Comparison of ENCODE assay signal across 8 cellular contexts in the genomic region with DNA sequence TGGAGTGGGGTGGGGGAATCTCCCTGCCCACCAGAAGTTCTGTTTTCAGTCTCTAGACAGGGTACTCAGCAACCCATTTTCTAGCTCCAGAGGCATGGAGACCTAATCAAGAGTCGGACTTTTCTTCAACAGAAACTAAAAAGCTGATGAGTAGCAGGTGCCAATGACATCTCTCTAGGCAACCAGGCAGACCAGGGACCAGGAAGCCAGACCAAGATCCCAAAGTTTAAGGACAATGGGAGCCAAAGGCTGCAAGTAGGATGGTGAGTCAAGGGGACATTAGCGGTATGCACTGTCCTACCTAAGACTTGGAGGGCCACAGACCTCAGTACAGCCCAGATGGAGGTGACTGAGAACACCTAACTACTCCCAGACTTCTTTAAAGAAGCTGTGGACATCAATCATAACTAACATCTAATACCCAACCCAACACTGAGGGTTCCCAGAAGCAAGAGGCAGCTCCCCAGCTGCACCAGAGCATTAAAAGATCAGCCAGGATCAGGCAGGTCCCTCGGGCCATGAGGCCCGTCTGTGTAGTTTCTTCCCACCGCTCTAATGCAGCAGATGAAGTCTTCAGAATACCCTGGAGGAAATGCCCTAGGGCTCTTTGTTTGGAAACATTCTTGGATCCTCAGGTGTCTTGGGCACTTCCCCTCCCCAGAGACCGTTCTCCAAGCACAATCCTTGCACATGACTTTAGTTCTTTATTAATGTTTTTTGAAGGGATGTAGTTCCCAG. TPM values are rescaled to one million over a fixed set of nuclear protein-coding genes. Genes with fewer than 3 reads are reported as not detected.
DNase-seq lines count a peak whose midpoint lies in the region; ATAC-seq, FAIRE-seq and TF ChIP-seq lines count a peak whose summit lies in the region.

No MANE protein-coding gene starts in this region.

- no peak for TF ChIP-seq EP300 in gastroesophageal sphincter (IDR thresholded peaks at IDR 0.05)

- no peak for TF ChIP-seq POLR2A in gastroesophageal sphincter (IDR thresholded peaks at IDR 0.05)

- peaks cover 0 to 33% (median 16%) of the 10 kb centered on the region in 3 donors for H3K4me1 ChIP-seq in gastroesophageal sphincter

- no peak for TF ChIP-seq CTCF in VCaP (conservative IDR thresholded peaks at IDR 0.05)
- no peak for TF ChIP-seq CTCF in gastroesophageal sphincter (IDR thresholded peaks at IDR 0.05)

- ATAC-seq in gastroesophageal sphincter: no peak
- no peak for ATAC-seq in GM19023 (IDR thresholded peaks at IDR 0.05; ENCODE audit: unreplicated experiment)

- H3K27ac ChIP-seq in VCaP (peak overlapping the region; percentile 82), gastroesophageal sphincter (peak overlapping the region; percentile 88 to 96 (median 94)), skin epidermis (peak overlapping the region in 19 of 21 experiments; percentile 80 to 97 (median 92))

- DNase-seq in GM19239 (ENCODE audit: insufficient read length, low spot score) (no peak), HCEC 1CT (no peak), NCI-H345 treated with DMSO at 0.1 percent for 48 hours (lab: John Stamatoyannopoulos, UW; ENCODE audit: unreplicated experiment) (no peak), RCC 7860 (ENCODE audit: low spot score) (no peak)

- FAIRE-seq in GM19239 (lab: Jason Lieb, UNC) (peak; percentile 89), RCC 7860 (lab: Jason Lieb, UNC) (no peak)

- no peaks in the 10 kb centered on the region for H3K9me3 ChIP-seq in gastroesophageal sphincter

- no peaks in the 10 kb centered on the region for H3K27me3 ChIP-seq in gastroesophageal sphincter

- H3K4me3 ChIP-seq in gastroesophageal sphincter: peak overlapping the region; percentile 87 to 97
- H3K4me3 ChIP-seq in skin epidermis: peak overlapping the region; percentile 69 to 97 (median 86)

- WGBS in gastroesophageal sphincter (ENCODE audit: low coverage in 1 of 2), 2 donors: 12 to 59% methylated on average over 2 to 4 of the region's 6 CpGs

- H3K36me3 ChIP-seq in gastroesophageal sphincter: peaks cover 0 to 35% of the 10 kb centered on the region in 2 donors

RNA-seq across cellular contexts. Expression of a gene that starts 1.0 kb away (rescaled TPM):
- 10 to 100 TPM; 15.6 to 31.2 (median 25.3) TPM for total RNA-seq in gastroesophageal sphincter

RNA-seq across cellular contexts. Expression of a gene that starts 6.2 kb away (rescaled TPM):
- 100 to 1,000 TPM in 3 of 4 donors, 10 to 100 TPM in 1; 39.8 to 126 (median 114) TPM for total RNA-seq in gastroesophageal sphincter

RNA-seq across cellular contexts. Expression of a gene that starts 32.3 kb away (rescaled TPM):
- 100 to 1,000 TPM; 578 to 980 (median 645) TPM for total RNA-seq in gastroesophageal sphincter

RNA-seq across cellular contexts. Expression of a gene that starts 44.5 kb away (rescaled TPM):
- 100 to 1,000 TPM in 1 of 4 donors, 10 to 100 TPM in 3; 53.4 to 114 (median 76.4) TPM for total RNA-seq in gastroesophageal sphincter
